Comparison of ENCODE assay signal across 25 cellular contexts in the genomic region with DNA sequence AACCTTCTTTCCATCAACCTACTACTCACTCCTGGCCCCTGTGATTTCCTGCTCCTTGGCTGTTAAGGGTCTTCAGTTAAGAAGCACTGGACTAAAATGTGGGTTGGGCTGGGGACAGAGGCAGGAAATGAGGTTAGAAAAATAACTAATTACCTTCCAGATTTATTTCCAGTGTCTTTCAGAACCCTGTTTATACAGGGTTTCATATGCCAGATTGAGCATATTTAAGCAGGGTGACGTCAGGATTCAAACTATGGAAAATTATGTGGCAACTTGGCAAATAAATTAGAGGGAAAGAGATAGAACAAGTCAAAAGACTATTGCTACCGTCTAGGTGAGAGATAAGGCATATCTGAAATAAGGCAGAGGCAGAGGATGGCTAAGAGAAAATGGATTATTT. TPM values are rescaled to one million over a fixed set of nuclear protein-coding genes. Genes with fewer than 3 reads are reported as not detected.
"Had no signal": no experiment of that assay in that cellular context is flagged by ENCODE, and none has a peak within 500 bp of the region (broad histone marks: within the 10 kb centered on the region; RNA-seq: fewer than 3 reads in every experiment).

No MANE protein-coding gene starts in this region.

- H3K4me3 ChIP-seq: left ventricle myocardium inferior, lung, pancreas, prostate gland, sigmoid colon, spleen, suprapubic skin, thoracic aorta, tibial artery, vagina had no signal

- H3K4me3 Mint-ChIP-seq: mesothelial cell of epicardium; stimulated activated effector memory CD8-positive, alpha-beta T cell treated with anti-CD3 and anti-CD28 coated beads, Interleukin-12 subunit alpha, Interleukin-12 subunit beta, amount 100 ng/mL, for 72 hours; stimulated activated naive CD8-positive, alpha-beta T cell treated with anti-CD3 and anti-CD28 coated beads, Interleukin-15, Interleukin-2, amounts not matched to agents 100 ng/mL and 50 ng/mL, for 24 hours had no signal

- H3K27me3 ChIP-seq: pancreas, sigmoid colon, suprapubic skin, tibial artery, vagina had no signal

- H3K27ac Mint-ChIP-seq: mesothelial cell of epicardium; naive B cell; natural killer cell; stimulated activated effector memory CD8-positive, alpha-beta T cell treated with anti-CD3 and anti-CD28 coated beads, Interleukin-12 subunit alpha, Interleukin-12 subunit beta, amount 100 ng/mL, for 72 hours; stimulated activated naive CD8-positive, alpha-beta T cell treated with anti-CD3 and anti-CD28 coated beads, Interleukin-15, Interleukin-2, amounts not matched to agents 100 ng/mL and 50 ng/mL, for 24 hours had no signal

- H3K9me3 Mint-ChIP-seq: mesothelial cell of epicardium; naive B cell; natural killer cell; stimulated activated effector memory CD8-positive, alpha-beta T cell treated with anti-CD3 and anti-CD28 coated beads, Interleukin-12 subunit alpha, Interleukin-12 subunit beta, amount 100 ng/mL, for 72 hours; stimulated activated naive CD8-positive, alpha-beta T cell treated with anti-CD3 and anti-CD28 coated beads, Interleukin-15, Interleukin-2, amounts not matched to agents 100 ng/mL and 50 ng/mL, for 24 hours had no signal

- ATAC-seq: natural killer cell; pancreas; right cardiac atrium; stimulated activated effector memory CD8-positive, alpha-beta T cell treated with anti-CD3 and anti-CD28 coated beads, Interleukin-12 subunit alpha, Interleukin-12 subunit beta, amount 100 ng/mL, for 72 hours had no signal

- H3K36me3 Mint-ChIP-seq: mesothelial cell of epicardium; naive B cell; natural killer cell; stimulated activated effector memory CD8-positive, alpha-beta T cell treated with anti-CD3 and anti-CD28 coated beads, Interleukin-12 subunit alpha, Interleukin-12 subunit beta, amount 100 ng/mL, for 72 hours had no signal

- DNase-seq: islet precursor cell; left ventricle myocardium inferior; mesendoderm; naive B cell; natural killer cell; nucleus accumbens; pancreas; posterior cingulate gyrus; retina; right cardiac atrium; sigmoid colon; small intestine; spleen; stimulated activated CD4-positive, alpha-beta T cell treated with anti-CD3 and anti-CD28 coated beads, Interleukin-4, amount 100 ng/mL, for 24 hours; stimulated activated naive CD4-positive, alpha-beta T cell; tibial artery; trophoblast cell had no signal

- H3K4me1 ChIP-seq: pancreas had no signal

- H3K9me3 ChIP-seq: left ventricle myocardium inferior, pancreas, prostate gland, sigmoid colon, spleen, suprapubic skin, thoracic aorta, tibial artery, vagina had no signal

- H3K27ac ChIP-seq: left ventricle myocardium inferior, pancreas, prostate gland, sigmoid colon, spleen, suprapubic skin, thoracic aorta, tibial artery, vagina had no signal

- H3K36me3 ChIP-seq: left ventricle myocardium inferior, pancreas, prostate gland, sigmoid colon, spleen, suprapubic skin, thoracic aorta, tibial artery, vagina had no signal

RNA-seq across cellular contexts. Expression of a gene that starts 11.7 kb away (rescaled TPM):
- total RNA-seq: natural killer cell had no signal
